In the genomic region with DNA sequence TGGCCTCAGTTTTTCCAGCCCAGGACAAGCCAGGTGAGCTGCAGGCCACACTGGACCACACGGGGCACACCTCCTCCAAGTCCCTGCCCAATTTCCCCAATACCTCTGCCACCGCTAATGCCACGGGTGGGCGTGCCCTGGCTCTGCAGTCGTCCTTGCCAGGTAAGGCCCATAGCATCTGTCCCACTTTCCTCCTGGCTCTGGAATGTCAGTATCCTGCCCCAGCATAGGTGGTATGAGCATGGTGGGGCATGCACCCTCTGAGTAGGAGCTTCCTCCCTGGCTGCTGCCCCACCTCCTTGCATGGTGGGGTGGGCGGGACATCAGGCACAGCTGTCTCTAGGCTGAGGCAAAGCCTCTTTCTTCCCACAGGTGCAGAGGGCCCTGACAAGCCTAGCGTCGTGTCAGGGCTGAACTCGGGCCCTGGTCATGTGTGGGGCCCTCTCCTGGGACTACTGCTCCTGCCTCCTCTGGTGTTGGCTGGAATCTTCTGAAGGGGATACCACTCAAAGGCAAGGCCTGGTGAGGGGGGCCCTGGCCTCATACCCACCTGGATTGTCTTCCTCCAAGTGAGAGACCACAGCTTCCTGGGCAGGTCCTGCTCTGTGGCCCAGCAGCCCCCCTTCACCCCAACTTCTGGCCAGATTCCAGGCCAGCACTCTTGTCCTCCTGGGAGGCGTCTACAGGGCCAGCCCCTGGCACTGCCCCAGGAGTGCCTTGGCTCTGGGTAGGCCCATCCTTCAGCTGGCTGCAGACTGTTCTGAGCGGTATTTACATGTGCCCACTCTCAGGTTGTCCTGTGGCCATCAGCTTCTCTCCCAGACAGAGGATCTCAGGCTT, we compare ENCODE assay signal across 9 cellular contexts. TPM values are rescaled to one million over a fixed set of nuclear protein-coding genes. Genes with fewer than 3 reads are reported as not detected.
A peak's percentile ranks its signal among the peaks of the same experiment; 100 is the strongest.
DNase-seq lines count a peak whose midpoint lies in the region; ATAC-seq and TF ChIP-seq lines count a peak whose summit lies in the region.
"Had no signal": no experiment of that assay in that cellular context is flagged by ENCODE, and none has a peak within 500 bp of the region (broad histone marks: within the 10 kb centered on the region; RNA-seq: fewer than 3 reads in every experiment).

No MANE protein-coding gene starts in this region.

- no peak for TF ChIP-seq POLR2A in adrenal gland (IDR thresholded peaks at IDR 0.05)

- H3K9ac ChIP-seq in GM23248, result no peak overlapping the region

- H3F3A ChIP-seq in GM23248 (ENCODE audit: insufficient read depth), result peaks cover 46% of the 10 kb centered on the region

- peak; percentile 71 for DNase-seq in GM13976 (ENCODE audit: low spot score)
- peak; percentile 88 for DNase-seq in NAMALWA (ENCODE audit: low spot score)
- peak in 6 of 7 donors; percentile 45 to 80 (median 73) for DNase-seq in adrenal gland
- no peak for DNase-seq in natural killer cell treated with Interleukin-12 subunit alpha and Interleukin-12 subunit beta and Interleukin-15 and Interleukin-18, amount 100 ng/mL, for 72 hours (ENCODE audit: low spot score)
- DNase-seq in brain microvascular endothelial cell, result no peak
- no peak for DNase-seq in GM23248

- no peaks in the 10 kb centered on the region for H4K20me1 ChIP-seq in GM23248 (ENCODE audit: insufficient read depth)

- ATAC-seq in natural killer cell treated with Interleukin-12 subunit alpha and Interleukin-12 subunit beta and Interleukin-15 and Interleukin-18, amount 100 ng/mL, for 72 hours, result peak; percentile 5 to 22
- no peak for ATAC-seq in GM21390 (IDR thresholded peaks at IDR 0.05; ENCODE audit: unreplicated experiment)
- ATAC-seq in GM18870 (IDR thresholded peaks at IDR 0.05; ENCODE audit: unreplicated experiment), result no peak

- H3K9me3 ChIP-seq in adrenal gland (replicated peaks in 1 of 3) (no peaks in the 10 kb centered on the region), GM23248 (ENCODE audit: low read depth) (no peaks in the 10 kb centered on the region)

- no peak overlapping the region for H3K4me2 ChIP-seq in GM23248 (ENCODE audit: unreplicated experiment)

- no peak for TF ChIP-seq CTCF in GM13976 (IDR thresholded peaks at IDR 0.05; ENCODE audit: borderline replicate concordance, control extremely low read depth, extremely low read depth, insufficient read depth, missing control alignments)
- TF ChIP-seq CTCF in adrenal gland (IDR thresholded peaks at IDR 0.05), result no peak
- no peak for TF ChIP-seq CTCF in brain microvascular endothelial cell (IDR thresholded peaks at IDR 0.05; ENCODE audit: low read depth, low read length, missing control alignments)

- H3K27ac ChIP-seq in adrenal gland, result no peak overlapping the region
- H3K27ac ChIP-seq in brain microvascular endothelial cell, result no peak overlapping the region
- H3K27ac ChIP-seq in GM23248, result no peak overlapping the region

- H3K79me2 ChIP-seq in GM23248 (ENCODE audit: insufficient read depth), result no peaks in the 10 kb centered on the region

- WGBS in adrenal gland, 4 donors, result 75 to 89% (median 81%) methylated on average over 7 to 11 of the region's 11 CpGs
- WGBS in GM23248 (ENCODE audit: low coverage in 1 of 2, low lambda C conversion rate in 2 of 2, missing lambda C conversion rate in 2 of 2), 2 experiments, result 83 to 84% methylated on average over 11 of the region's 11 CpGs

- no peak overlapping the region for H2AFZ ChIP-seq in GM23248

- H3K27me3 Mint-ChIP-seq in natural killer cell treated with Interleukin-12 subunit alpha and Interleukin-12 subunit beta and Interleukin-15 and Interleukin-18, amount 100 ng/mL, for 72 hours, result peaks cover 0 to 7% of the 10 kb centered on the region in 2 donors

- peaks cover 2% of the 10 kb centered on the region for H3K36me3 Mint-ChIP-seq in natural killer cell treated with Interleukin-12 subunit alpha and Interleukin-12 subunit beta and Interleukin-15 and Interleukin-18, amount 100 ng/mL, for 72 hours

- peaks cover 0 to 18% of the 10 kb centered on the region in 2 donors for H3K36me3 ChIP-seq in adrenal gland (replicated peaks in 1 of 2)
- H3K36me3 ChIP-seq in brain microvascular endothelial cell (replicated peaks), result peaks cover 24% of the 10 kb centered on the region
- peaks cover 15% of the 10 kb centered on the region; the same call in 1 of the 2 replicates for H3K36me3 ChIP-seq in GM23248 (ENCODE audit: low read depth)

- H3K9me2 ChIP-seq in GM23248 (ENCODE audit: insufficient read depth), result no peaks in the 10 kb centered on the region

- peaks cover 10 to 21% of the 10 kb centered on the region in 2 donors for H3K4me1 Mint-ChIP-seq in natural killer cell treated with Interleukin-12 subunit alpha and Interleukin-12 subunit beta and Interleukin-15 and Interleukin-18, amount 100 ng/mL, for 72 hours (ENCODE audit: low read depth in 2 of 2)

- in situ Hi-C loops in GM13976 (cut with MboI; ENCODE audit: low sequenced_read_pairs, unreplicated experiment) (no loop called here), brain microvascular endothelial cell (cut with HindIII; ENCODE audit: low pct_ligation_motif_present, low sequenced_read_pairs) (no loop called here), GM23248 (cut with MboI) (no loop called here)

- no peak overlapping the region for H3K4me3 Mint-ChIP-seq in natural killer cell treated with Interleukin-12 subunit alpha and Interleukin-12 subunit beta and Interleukin-15 and Interleukin-18, amount 100 ng/mL, for 72 hours

- peak overlapping the region in 1 of 2 donors; percentile 80 for H3K27ac Mint-ChIP-seq in natural killer cell treated with Interleukin-12 subunit alpha and Interleukin-12 subunit beta and Interleukin-15 and Interleukin-18, amount 100 ng/mL, for 72 hours

- peaks cover 0 to 16% of the 10 kb centered on the region in 2 donors for H3K4me1 ChIP-seq in adrenal gland (replicated peaks in 1 of 2)
- peaks cover 13% of the 10 kb centered on the region for H3K4me1 ChIP-seq in GM23248 (ENCODE audit: insufficient read depth)

- H3K9me3 Mint-ChIP-seq in natural killer cell treated with Interleukin-12 subunit alpha and Interleukin-12 subunit beta and Interleukin-15 and Interleukin-18, amount 100 ng/mL, for 72 hours, result no peaks in the 10 kb centered on the region

- intact Hi-C loops in adrenal gland (cut with DNase I), result no loop called here

- H3K27me3 ChIP-seq in adrenal gland (no peaks in the 10 kb centered on the region), brain microvascular endothelial cell (replicated peaks) (no peaks in the 10 kb centered on the region), GM23248 (replicated peaks; ENCODE audit: insufficient read depth) (no peaks in the 10 kb centered on the region)

- H3K4me3 ChIP-seq in adrenal gland (no peak overlapping the region), brain microvascular endothelial cell (ENCODE audit: low read depth, low read length) (no peak overlapping the region), GM23248 (no peak overlapping the region)

RNA-seq across cellular contexts. Expression of a gene that starts 9.1 kb away (rescaled TPM):
- 1 to 10 TPM in 2 of 8 donors, under 1 TPM in 5, not detected in 1; 0.12 to 4.7 (median 0.55) TPM for total RNA-seq in adrenal gland
- polyA plus RNA-seq in adrenal gland, result 1 to 10 TPM in 2 of 3 donors, under 1 TPM in 1; 0.29 to 9.3 (median 7.4) TPM
- total RNA-seq in natural killer cell treated with Interleukin-12 subunit alpha and Interleukin-12 subunit beta and Interleukin-15 and Interleukin-18, amount 100 ng/mL, for 72 hours, result not detected
- total RNA-seq in GM23248 (2014; rRNA removed; shearing (Covaris generic)), result 181 and 227 TPM in 2 replicates
- polyA plus RNA-seq in GM23248 (2016; fragmentation: Nextera tagmentation; extraction: Ambion mirVana), result 390 and 398 TPM in 2 replicates
- total RNA-seq: M059J had no signal

RNA-seq across cellular contexts. Expression of a gene that starts 22.3 kb away (rescaled TPM):
- total RNA-seq in adrenal gland, result 100 to 1,000 TPM; 260 to 523 (median 363) TPM
- polyA plus RNA-seq in adrenal gland (100 to 1,000 TPM; 116 to 481 (median 200) TPM), GM23248 (2016; fragmentation: Nextera tagmentation; extraction: Ambion mirVana) (370 and 395 TPM in 2 replicates)
- total RNA-seq in natural killer cell treated with Interleukin-12 subunit alpha and Interleukin-12 subunit beta and Interleukin-15 and Interleukin-18, amount 100 ng/mL, for 72 hours, result 100 to 1,000 TPM; 118 to 183 TPM
- total RNA-seq in GM23248 (2014; rRNA removed; shearing (Covaris generic)), result 418 and 473 TPM in 2 replicates

RNA-seq across cellular contexts. Expression of a gene that starts 41.8 kb away (rescaled TPM):
- 100 to 1,000 TPM in 1 of 8 donors, 10 to 100 TPM in 7; 18.3 to 117 (median 35.7) TPM for total RNA-seq in adrenal gland
- polyA plus RNA-seq in adrenal gland (10 to 100 TPM in 1 of 3 donors, 1 to 10 TPM in 2; 3.7 to 28.7 (median 6.9) TPM), GM23248 (2016; fragmentation: Nextera tagmentation; extraction: Ambion mirVana) (not detected in 2 replicates)
- 1 to 10 TPM; 9.1 to 9.3 TPM for total RNA-seq in natural killer cell treated with Interleukin-12 subunit alpha and Interleukin-12 subunit beta and Interleukin-15 and Interleukin-18, amount 100 ng/mL, for 72 hours
- not detected in 2 replicates for total RNA-seq in GM23248 (2014; rRNA removed; shearing (Covaris generic))
- total RNA-seq: M059J had no signal

Comparison
In these comparisons a context has a peak if more than half of its experiments do, and no peak if none do; other contexts are left out.
1. DNase-seq: peak in GM13976 (single experiment), NAMALWA (single experiment) and adrenal gland (6 of 7); none in natural killer cell treated with Interleukin-12 subunit alpha and Interleukin-12 subunit beta and Interleukin-15 and Interleukin-18, amount 100 ng/mL, for 72 hours (single experiment), brain microvascular endothelial cell (single experiment) and GM23248 (single experiment).
2. ATAC-seq: peak in natural killer cell treated with Interleukin-12 subunit alpha and Interleukin-12 subunit beta and Interleukin-15 and Interleukin-18, amount 100 ng/mL, for 72 hours (2 of 2); none in GM21390 (single experiment) and GM18870 (single experiment).
3. RNA of a gene that starts 9.1 kb away (total RNA-seq): 181 to 227 TPM in GM23248; 0.12 to 4.7 TPM in adrenal gland and not detected in natural killer cell treated with Interleukin-12 subunit alpha and Interleukin-12 subunit beta and Interleukin-15 and Interleukin-18, amount 100 ng/mL, for 72 hours; every median in the first group is over 10 times any median in the second.
4. RNA of a gene that starts 41.8 kb away (total RNA-seq): 18.3 to 117 TPM in adrenal gland and 9.1 to 9.3 TPM in natural killer cell treated with Interleukin-12 subunit alpha and Interleukin-12 subunit beta and Interleukin-15 and Interleukin-18, amount 100 ng/mL, for 72 hours; not detected in GM23248; every median in the first group is over 10 times any median in the second.